9 cellular contexts compared by ENCODE assay signal in genomic region chr15:51878446-51879386, GRCh38. TPM values are rescaled to one million over a fixed set of nuclear protein-coding genes. Genes with fewer than 3 reads are reported as not detected.
A peak's percentile ranks its signal among the peaks of the same experiment; 100 is the strongest.
DNase-seq lines count a peak whose midpoint lies in the region; ATAC-seq and TF ChIP-seq lines count a peak whose summit lies in the region.
"Had no signal": no experiment of that assay in that cellular context is flagged by ENCODE, and none has a peak within 500 bp of the region (broad histone marks: within the 10 kb centered on the region; RNA-seq: fewer than 3 reads in every experiment).

No MANE protein-coding gene starts in this region.

- peaks cover 0 to 48% (median 31%) of the 10 kb centered on the region in 12 donors for H3K4me1 ChIP-seq in heart left ventricle

- CTCF ChIA-PET in activated naive CD4-positive, alpha-beta T cell treated with anti-CD3 and anti-CD28 coated beads, Interleukin-2, amount 10 ng/mL, durations not matched to agents 7 days and 5 days (lab: Charles Lee), result interaction anchor here (1.0 to 2.3 kb wide), 3 partner anchors 10 to 26 kb away, joined by 3 to 5 read pairs (median 4); no protein-coding TSS in a partner anchor
- CTCF ChIA-PET in activated CD4-positive, alpha-beta memory T cell treated with anti-CD3 and anti-CD28 coated beads, Interleukin-2, amount 10 ng/mL, durations not matched to agents 7 days and 5 days (lab: Charles Lee), result interaction anchor here (3.3 kb wide), 1 partner anchor 10 kb away, joined by 13 read pairs; no protein-coding TSS in a partner anchor

- H3K27me3 ChIP-seq in heart left ventricle, result no peaks in the 10 kb centered on the region

- no peak overlapping the region for H3K4me3 ChIP-seq in heart left ventricle
- H3K4me3 ChIP-seq: GM12878 had no signal

- no peak for TF ChIP-seq CTCF in heart left ventricle (IDR thresholded peaks at IDR 0.05)

- H3K4me3 Mint-ChIP-seq in activated T-helper 17 cell treated with anti-CD3 and anti-CD28 coated beads, Interleukin-2, amount 50 U/mL, for 72 hours, result no peak overlapping the region
- H3K4me3 Mint-ChIP-seq in activated naive CD4-positive, alpha-beta T cell treated with anti-CD3 and anti-CD28 coated beads, Interleukin-2, amount 10 ng/mL, durations not matched to agents 7 days and 5 days, result no peak overlapping the region
- no peak overlapping the region for H3K4me3 Mint-ChIP-seq in activated CD4-positive, alpha-beta memory T cell treated with anti-CD3 and anti-CD28 coated beads, Interleukin-2, amount 10 ng/mL, durations not matched to agents 7 days and 5 days

- ATAC-seq in activated T-helper 17 cell treated with anti-CD3 and anti-CD28 coated beads, Interleukin-2, amount 50 U/mL, for 72 hours (replicated peaks), result peak; percentile 46
- ATAC-seq in heart left ventricle (peak; percentile 18 to 71 (median 40)), GM19035 (IDR thresholded peaks at IDR 0.05; ENCODE audit: unreplicated experiment) (no peak)
- ATAC-seq: GM12878 had no signal

- intact Hi-C loops in heart left ventricle (cut with DNase I), result loop anchor here in 3 of 10 donors (5.0 kb wide), 2 partner anchors 46 to 81 kb away; no protein-coding TSS in a partner anchor

- peak overlapping the region; percentile 75 for H3K27ac Mint-ChIP-seq in activated T-helper 17 cell treated with anti-CD3 and anti-CD28 coated beads, Interleukin-2, amount 50 U/mL, for 72 hours
- no peak overlapping the region for H3K27ac Mint-ChIP-seq in activated naive CD4-positive, alpha-beta T cell treated with anti-CD3 and anti-CD28 coated beads, Interleukin-2, amount 10 ng/mL, durations not matched to agents 7 days and 5 days
- no peak overlapping the region for H3K27ac Mint-ChIP-seq in activated CD4-positive, alpha-beta memory T cell treated with anti-CD3 and anti-CD28 coated beads, Interleukin-2, amount 10 ng/mL, durations not matched to agents 7 days and 5 days

- no peaks in the 10 kb centered on the region for H3K9me3 Mint-ChIP-seq in activated T-helper 17 cell treated with anti-CD3 and anti-CD28 coated beads, Interleukin-2, amount 50 U/mL, for 72 hours
- H3K9me3 Mint-ChIP-seq in activated naive CD4-positive, alpha-beta T cell treated with anti-CD3 and anti-CD28 coated beads, Interleukin-2, amount 10 ng/mL, durations not matched to agents 7 days and 5 days, result no peaks in the 10 kb centered on the region
- H3K9me3 Mint-ChIP-seq in activated CD4-positive, alpha-beta memory T cell treated with anti-CD3 and anti-CD28 coated beads, Interleukin-2, amount 10 ng/mL, durations not matched to agents 7 days and 5 days, result no peaks in the 10 kb centered on the region

- peaks cover 0 to 21% (median 0%) of the 10 kb centered on the region in 9 donors for H3K36me3 ChIP-seq in heart left ventricle

- DNase-seq in GM04504 (ENCODE audit: low read depth) (peak; percentile 43), heart left ventricle (no peak), renal cortical epithelial cell (ENCODE audit: low read depth) (peak; percentile 64), NCI-H2107 treated with DMSO at 0.1 percent for 48 hours (lab: John Stamatoyannopoulos, UW; ENCODE audit: unreplicated experiment) (no peak)
- no peak for DNase-seq in activated naive CD4-positive, alpha-beta T cell treated with anti-CD3 and anti-CD28 coated beads, Interleukin-2, amount 10 ng/mL, durations not matched to agents 7 days and 5 days
- DNase-seq in activated CD4-positive, alpha-beta memory T cell treated with anti-CD3 and anti-CD28 coated beads, Interleukin-2, amount 10 ng/mL, durations not matched to agents 7 days and 5 days, result no peak

- H3K27ac ChIP-seq in heart left ventricle, result peak overlapping the region in 11 of 12 donors; percentile 5 to 71 (median 40)

- TF ChIP-seq POLR2A in heart left ventricle (IDR thresholded peaks at IDR 0.05), result no peak

- H3K9me3 ChIP-seq in heart left ventricle, result no peaks in the 10 kb centered on the region

- H3K27me3 Mint-ChIP-seq in activated T-helper 17 cell treated with anti-CD3 and anti-CD28 coated beads, Interleukin-2, amount 50 U/mL, for 72 hours, result no peaks in the 10 kb centered on the region
- no peaks in the 10 kb centered on the region for H3K27me3 Mint-ChIP-seq in activated naive CD4-positive, alpha-beta T cell treated with anti-CD3 and anti-CD28 coated beads, Interleukin-2, amount 10 ng/mL, durations not matched to agents 7 days and 5 days
- H3K27me3 Mint-ChIP-seq in activated CD4-positive, alpha-beta memory T cell treated with anti-CD3 and anti-CD28 coated beads, Interleukin-2, amount 10 ng/mL, durations not matched to agents 7 days and 5 days, result no peaks in the 10 kb centered on the region

- WGBS in heart left ventricle, 4 donors, result 28 to 46% (median 37%) methylated on average over 1 of the region's 1 CpG

- H3K36me3 Mint-ChIP-seq in activated T-helper 17 cell treated with anti-CD3 and anti-CD28 coated beads, Interleukin-2, amount 50 U/mL, for 72 hours (ENCODE audit: low read depth), result peaks cover 76% of the 10 kb centered on the region
- peaks cover 38% of the 10 kb centered on the region for H3K36me3 Mint-ChIP-seq in activated naive CD4-positive, alpha-beta T cell treated with anti-CD3 and anti-CD28 coated beads, Interleukin-2, amount 10 ng/mL, durations not matched to agents 7 days and 5 days
- H3K36me3 Mint-ChIP-seq in activated CD4-positive, alpha-beta memory T cell treated with anti-CD3 and anti-CD28 coated beads, Interleukin-2, amount 10 ng/mL, durations not matched to agents 7 days and 5 days (ENCODE audit: low read depth), result peaks cover 29% of the 10 kb centered on the region

- peaks cover 26% of the 10 kb centered on the region for H3K4me1 Mint-ChIP-seq in activated T-helper 17 cell treated with anti-CD3 and anti-CD28 coated beads, Interleukin-2, amount 50 U/mL, for 72 hours
- no peaks in the 10 kb centered on the region for H3K4me1 Mint-ChIP-seq in activated naive CD4-positive, alpha-beta T cell treated with anti-CD3 and anti-CD28 coated beads, Interleukin-2, amount 10 ng/mL, durations not matched to agents 7 days and 5 days
- peaks cover 6% of the 10 kb centered on the region for H3K4me1 Mint-ChIP-seq in activated CD4-positive, alpha-beta memory T cell treated with anti-CD3 and anti-CD28 coated beads, Interleukin-2, amount 10 ng/mL, durations not matched to agents 7 days and 5 days

- POLR2A ChIA-PET in activated CD4-positive, alpha-beta memory T cell treated with anti-CD3 and anti-CD28 coated beads, Interleukin-2, amount 10 ng/mL, durations not matched to agents 7 days and 5 days (lab: Charles Lee), result interaction anchor here (1.2 kb wide), 1 partner anchor 14 kb away, joined by 3 read pairs; no protein-coding TSS in a partner anchor

RNA-seq across cellular contexts. Expression of gene TMOD3, which starts 49.3 kb away (rescaled TPM):
- total RNA-seq in activated T-helper 17 cell treated with anti-CD3 and anti-CD28 coated beads, Interleukin-2, amount 50 U/mL, for 72 hours, result 10 to 100 TPM; 64.5 to 76.9 TPM
- total RNA-seq in heart left ventricle (10 to 100 TPM; 12.1 to 34.8 (median 21.4) TPM), renal cortical epithelial cell (71.9 and 106 TPM in 2 replicates)
- polyA plus RNA-seq in heart left ventricle, result 10 to 100 TPM in 1 of 2 donors, 1 to 10 TPM in 1; 6.3 to 36.5 TPM
- 10 to 100 TPM; 77.5 to 79.6 TPM for total RNA-seq in activated CD4-positive, alpha-beta memory T cell treated with anti-CD3 and anti-CD28 coated beads, Interleukin-2, amount 10 ng/mL, durations not matched to agents 7 days and 5 days

Comparison
In these comparisons a context has a peak if more than half of its experiments do, and no peak if none do; other contexts are left out.
1. DNase-seq: peak in GM04504 (single experiment) and renal cortical epithelial cell (single experiment); none in heart left ventricle (0 of 5), activated naive CD4-positive, alpha-beta T cell treated with anti-CD3 and anti-CD28 coated beads, Interleukin-2, amount 10 ng/mL, durations not matched to agents 7 days and 5 days (single experiment), NCI-H2107 treated with DMSO at 0.1 percent for 48 hours (single experiment) and activated CD4-positive, alpha-beta memory T cell treated with anti-CD3 and anti-CD28 coated beads, Interleukin-2, amount 10 ng/mL, durations not matched to agents 7 days and 5 days (single experiment).